16 cellular contexts compared by ENCODE assay signal in genomic region chr15:59587085-59587826, GRCh38. TPM values are rescaled to one million over a fixed set of nuclear protein-coding genes. Genes with fewer than 3 reads are reported as not detected.
DNase-seq lines count a peak whose midpoint lies in the region; ATAC-seq, FAIRE-seq and TF ChIP-seq lines count a peak whose summit lies in the region.
"Had no signal": no experiment of that assay in that cellular context is flagged by ENCODE, and none has a peak within 500 bp of the region (broad histone marks: within the 10 kb centered on the region; RNA-seq: fewer than 3 reads in every experiment).

No MANE protein-coding gene starts in this region.

- intact Hi-C loops in pancreas (cut with DNase I) (no loop called here), CD14-positive monocyte (cut with micrococcal nuclease) (no loop called here)

- no peak overlapping the region for H3K4me3 ChIP-seq in GM23338
- H3K4me3 ChIP-seq in pancreas = no peak overlapping the region
- H3K4me3 ChIP-seq: HAP-1, lower lobe of right lung had no signal

- H3K27ac ChIP-seq in GM23338 (ENCODE audit: low read depth) (no peak overlapping the region), pancreas (peak overlapping the region in 3 of 4 donors; percentile 22 to 61 (median 33))
- H3K27ac ChIP-seq: lower lobe of right lung had no signal

- H4K20me1 ChIP-seq in GM23338 (replicated peaks; ENCODE audit: insufficient read depth) = no peaks in the 10 kb centered on the region

- H3K27ac Mint-ChIP-seq in GM23338 (peak overlapping the region; percentile 86), WTC11 (no peak overlapping the region), CD14-positive monocyte (no peak overlapping the region)
- H3K27ac Mint-ChIP-seq: activated CD8-positive, alpha-beta T cell treated with anti-CD3 and anti-CD28 coated beads for 36 hours; CD4-positive, CD25-positive, alpha-beta regulatory T cell; endodermal cell had no signal

- no peaks in the 10 kb centered on the region for H3K27me3 Mint-ChIP-seq in GM23338 (ENCODE audit: insufficient read depth, low read depth, poor library complexity)
- no peaks in the 10 kb centered on the region for H3K27me3 Mint-ChIP-seq in WTC11 (ENCODE audit: low read depth)
- peaks cover 19 to 39% (median 33%) of the 10 kb centered on the region in 3 donors for H3K27me3 Mint-ChIP-seq in CD14-positive monocyte (ENCODE audit: low read depth in 3 of 3)

- H3K4me1 ChIP-seq in GM23338 (ENCODE audit: insufficient read depth) (no peaks in the 10 kb centered on the region), pancreas (peaks cover 0 to 9% (median 6%) of the 10 kb centered on the region in 3 donors)
- H3K4me1 ChIP-seq: HAP-1, lower lobe of right lung had no signal

- H3K79me2 ChIP-seq in GM23338 (replicated peaks; ENCODE audit: insufficient read depth) = no peaks in the 10 kb centered on the region

- H3K9me3 ChIP-seq in pancreas = no peaks in the 10 kb centered on the region
- H3K9me3 ChIP-seq: HAP-1, lower lobe of right lung had no signal

- CTCF ChIA-PET in WTC11 (lab: Charles Lee) = interaction anchor here (1.1 kb wide), 1 partner anchor 58 kb away, joined by 3 read pairs; no protein-coding TSS in a partner anchor
- CTCF ChIA-PET in GM10248 (lab: Yijun Ruan, JAX) = interaction anchor here (1.3 to 2.1 kb wide), 4 partner anchors 12 to 55 kb away, joined by 3 to 5 read pairs (median 4); no protein-coding TSS in a partner anchor

- H3K36me3 Mint-ChIP-seq in GM23338 (ENCODE audit: low read depth) (no peaks in the 10 kb centered on the region), WTC11 (no peaks in the 10 kb centered on the region), CD14-positive monocyte (no peaks in the 10 kb centered on the region)
- H3K36me3 Mint-ChIP-seq: CD4-positive, CD25-positive, alpha-beta regulatory T cell had no signal

- H3K4me2 ChIP-seq in GM23338 = no peak overlapping the region

- H3K4me1 Mint-ChIP-seq in GM23338 (peaks cover 5% of the 10 kb centered on the region), WTC11 (no peaks in the 10 kb centered on the region), CD14-positive monocyte (peaks cover 6% of the 10 kb centered on the region)

- H3K4me3 Mint-ChIP-seq in GM23338 = no peak overlapping the region
- no peak overlapping the region for H3K4me3 Mint-ChIP-seq in WTC11
- H3K4me3 Mint-ChIP-seq in CD14-positive monocyte = no peak overlapping the region
- H3K4me3 Mint-ChIP-seq: activated CD8-positive, alpha-beta T cell treated with anti-CD3 and anti-CD28 coated beads for 36 hours; CD4-positive, CD25-positive, alpha-beta regulatory T cell; endodermal cell had no signal

- H2AFZ ChIP-seq in GM23338 = peak overlapping the region; percentile 63

- no peaks in the 10 kb centered on the region for H3K36me3 ChIP-seq in GM23338 (ENCODE audit: insufficient read depth)
- H3K36me3 ChIP-seq in pancreas = no peaks in the 10 kb centered on the region
- H3K36me3 ChIP-seq: HAP-1, lower lobe of right lung had no signal

- H3K27me3 ChIP-seq in GM23338 (ENCODE audit: insufficient read depth) (no peaks in the 10 kb centered on the region), pancreas (no peaks in the 10 kb centered on the region)

- H3F3A ChIP-seq in GM23338 (replicated peaks; ENCODE audit: low read depth) = no peaks in the 10 kb centered on the region

- ATAC-seq in GM23338 (no peak), WTC11 (no peak), pancreas (peak; percentile 43 to 87 (median 79)), HG02885 (IDR thresholded peaks at IDR 0.05; ENCODE audit: poor library complexity, unreplicated experiment) (no peak)
- ATAC-seq: activated CD8-positive, alpha-beta T cell treated with anti-CD3 and anti-CD28 coated beads for 36 hours; lower lobe of right lung had no signal

- 19 to 20% methylated on average over 3 of the region's 3 CpGs for WGBS in pancreas, 2 donors

- no peaks in the 10 kb centered on the region for H3K9me2 ChIP-seq in GM23338 (ENCODE audit: insufficient read depth)

- POLR2A ChIA-PET in WTC11 (lab: Charles Lee) = interaction anchor here (0.6 kb wide), 1 partner anchor 319 kb away, joined by 8 read pairs; no protein-coding TSS in a partner anchor
- POLR2A ChIA-PET in GM10248 (lab: Yijun Ruan, JAX) = no interaction called here

- no peak for FAIRE-seq in pancreas (lab: Jason Lieb, UNC)

- TF ChIP-seq CTCF in GM23338 (conservative IDR thresholded peaks at IDR 0.05; ENCODE audit: low read depth in 2 of 2) = no peak
- no peak for TF ChIP-seq CTCF in WTC11 (IDR thresholded peaks at IDR 0.05)
- no peak for TF ChIP-seq CTCF in pancreas (IDR thresholded peaks at IDR 0.05)
- no peak for TF ChIP-seq CTCF in CD14-positive monocyte (IDR thresholded peaks at IDR 0.05)
- no peak for TF ChIP-seq CTCF in GM10248 (IDR thresholded peaks at IDR 0.05; ENCODE audit: control extremely low read depth, extremely low read depth, low read depth, missing control alignments)

- H3K9me3 Mint-ChIP-seq in GM23338 = no peaks in the 10 kb centered on the region
- no peaks in the 10 kb centered on the region for H3K9me3 Mint-ChIP-seq in WTC11
- peaks cover 0 to 2% (median 0%) of the 10 kb centered on the region in 7 donors for H3K9me3 Mint-ChIP-seq in CD14-positive monocyte
- H3K9me3 Mint-ChIP-seq: activated CD8-positive, alpha-beta T cell treated with anti-CD3 and anti-CD28 coated beads for 36 hours; CD4-positive, CD25-positive, alpha-beta regulatory T cell; endodermal cell had no signal

- DNase-seq in GM23338 (ENCODE audit: low spot score) (no peak), NCI-H2029 treated with DMSO at 0.1 percent for 48 hours (lab: John Stamatoyannopoulos, UW) (peak; percentile 47), WTC11 (ENCODE audit: low spot score) (no peak), pancreas (peak in 1 of 6 donors; percentile 22), CD14-positive monocyte (ENCODE audit: low spot score) (no peak), GM10248 (ENCODE audit: extremely low spot score) (no peak)
- DNase-seq: activated CD8-positive, alpha-beta T cell treated with anti-CD3 and anti-CD28 coated beads for 36 hours; activated gamma-delta T cell treated with Interleukin-2 at 50 U/mL for 16 hours; CD4-positive, CD25-positive, alpha-beta regulatory T cell; endodermal cell; glutamatergic neuron; lower lobe of right lung; substantia nigra; T-helper 9 cell had no signal

TF ChIP-seq in GM23338, 12 proteins besides CTCF, POLR2A, EP300 and RAD21 (continues in another document):
- TF ChIP-seq NANOG (IDR thresholded peaks at IDR 0.05; ENCODE audit: borderline replicate concordance) (no peak), JUNB (IDR thresholded peaks at IDR 0.05; ENCODE audit: unreplicated experiment) (no peak), POLR2AphosphoS5 (IDR thresholded peaks at IDR 0.05; ENCODE audit: low read depth) (no peak)

TF ChIP-seq in WTC11, 78 proteins besides CTCF, POLR2A, EP300 and RAD21:
- TF ChIP-seq TEAD4 (CRISPR knock-in tag; IDR thresholded peaks at IDR 0.05) = no peak
- TF ChIP-seq GABPB1 (CRISPR knock-in tag; IDR thresholded peaks at IDR 0.05) = peak; percentile 65
- TF ChIP-seq EMX1 (CRISPR knock-in tag; IDR thresholded peaks at IDR 0.05) = no peak
- TF ChIP-seq E2F1 (CRISPR knock-in tag; IDR thresholded peaks at IDR 0.05) = no peak

RNA-seq across cellular contexts. Expression of gene GCNT3, which starts 24.3 kb away (rescaled TPM):
- total RNA-seq in GM23338 (2014; rRNA removed; shearing (Covaris generic)) = not detected in 2 replicates
- polyA plus RNA-seq in GM23338 (2016; fragmentation: Nextera tagmentation; extraction: Ambion mirVana) = not detected in 2 replicates
- total RNA-seq in WTC11 (2021) = 0.07 to 0.20 TPM (median 0.11 TPM) in 3 replicates
- total RNA-seq in pancreas = 1 to 10 TPM; 1.2 to 8.6 (median 2.5) TPM
- 1 to 10 TPM in 1 of 2 donors, under 1 TPM in 1; 0.27 to 2.5 TPM for polyA plus RNA-seq in pancreas
- not detected for polyA plus RNA-seq in CD14-positive monocyte
- total RNA-seq: activated CD8-positive, alpha-beta T cell treated with anti-CD3 and anti-CD28 coated beads for 36 hours; CD4-positive, CD25-positive, alpha-beta regulatory T cell had no signal

Comparison
In these comparisons a context has a peak if more than half of its experiments do, and no peak if none do; other contexts are left out.
1. ATAC-seq: peak in pancreas (4 of 4); none in GM23338 (single experiment), WTC11 (single experiment) and HG02885 (single experiment).